In genomic region chr22:41654322-41654721, GRCh38 we compare ENCODE assay signal across 16 cellular contexts.
"Had no signal": no experiment of that assay in that cellular context is flagged by ENCODE, and none has a peak within 500 bp of the region (broad histone marks: within the 10 kb centered on the region; RNA-seq: fewer than 3 reads in every experiment).

No MANE protein-coding gene starts in this region.

- H3K9me3 Mint-ChIP-seq: activated T-cell treated with anti-CD3 and anti-CD28 coated beads, Interleukin-2, amount 50 U/mL, for 4 hours; mesothelial cell of epicardium; nephron; stimulated activated naive B cell treated with anti-CD40 and anti-IgM and Interleukin-4, amounts not matched to agents 10 μg/mL and 1 μg/mL and 100 μg/mL, for 72 hours; T-helper 1 cell treated with Interleukin-12 subunit alpha and Interleukin-12 subunit beta and Interleukin-4 antibody, amounts not matched to agents 30 μg/mL and 1 μg/mL, for 36 hours had no signal

- H3K4me1 Mint-ChIP-seq: nephron; stimulated activated naive B cell treated with anti-CD40 and anti-IgM and Interleukin-4, amounts not matched to agents 10 μg/mL and 1 μg/mL and 100 μg/mL, for 72 hours had no signal

- DNase-seq: activated CD4-positive, alpha-beta T cell treated with anti-CD3 and anti-CD28 coated beads, Interleukin-2, amount 50 U/mL, for 4 hours; activated CD4-positive, CD25-positive, alpha-beta regulatory T cell treated with anti-CD3 and anti-CD28 coated beads, Interleukin-2, amount 50 U/mL, for 72 hours; activated naive CD4-positive, alpha-beta T cell treated with anti-CD3 and anti-CD28 coated beads, Interleukin-2, amount 50 U/mL, for 16 hours; activated T-cell treated with anti-CD3 and anti-CD28 coated beads, Interleukin-2, amount 50 U/mL, for 4 hours; cerebellar nuclear complex; cortex of kidney; left colon; nucleus accumbens; stimulated activated naive B cell treated with anti-CD40 and anti-IgM and Interleukin-4, amounts not matched to agents 10 μg/mL and 1 μg/mL and 100 μg/mL, for 72 hours had no signal

- ATAC-seq: activated T-cell treated with anti-CD3 and anti-CD28 coated beads, Interleukin-2, amount 50 U/mL, for 4 hours; gastroesophageal sphincter; left colon; stimulated activated naive B cell treated with anti-CD40 and anti-IgM and Interleukin-4, amounts not matched to agents 10 μg/mL and 1 μg/mL and 100 μg/mL, for 72 hours had no signal

- H3K4me3 Mint-ChIP-seq: activated T-cell treated with anti-CD3 and anti-CD28 coated beads, Interleukin-2, amount 50 U/mL, for 4 hours; mesothelial cell of epicardium; nephron; stimulated activated naive B cell treated with anti-CD40 and anti-IgM and Interleukin-4, amounts not matched to agents 10 μg/mL and 1 μg/mL and 100 μg/mL, for 72 hours; T-helper 1 cell treated with Interleukin-12 subunit alpha and Interleukin-12 subunit beta and Interleukin-4 antibody, amounts not matched to agents 30 μg/mL and 1 μg/mL, for 36 hours had no signal

- FAIRE-seq: astrocyte, endothelial cell of umbilical vein, urothelium cell line had no signal

- H3K27me3 Mint-ChIP-seq: stimulated activated naive B cell treated with anti-CD40 and anti-IgM and Interleukin-4, amounts not matched to agents 10 μg/mL and 1 μg/mL and 100 μg/mL, for 72 hours had no signal

- H3K27ac Mint-ChIP-seq: mesothelial cell of epicardium; stimulated activated naive B cell treated with anti-CD40 and anti-IgM and Interleukin-4, amounts not matched to agents 10 μg/mL and 1 μg/mL and 100 μg/mL, for 72 hours; T-helper 1 cell treated with Interleukin-12 subunit alpha and Interleukin-12 subunit beta and Interleukin-4 antibody, amounts not matched to agents 30 μg/mL and 1 μg/mL, for 36 hours had no signal
